Comparison of ENCODE assay signal across 8 cellular contexts in genomic region chr17:64261422-64262124, GRCh38. TPM values are rescaled to one million over a fixed set of nuclear protein-coding genes. Genes with fewer than 3 reads are reported as not detected.
DNase-seq lines count a peak whose midpoint lies in the region; ATAC-seq, FAIRE-seq and TF ChIP-seq lines count a peak whose summit lies in the region.

No MANE protein-coding gene starts in this region.

- H3K27me3 ChIP-seq in WERI-Rb-1 (ENCODE audit: insufficient read depth, low read depth, severe bottlenecking) (no peaks in the 10 kb centered on the region), gastroesophageal sphincter (no peaks in the 10 kb centered on the region)

- peak overlapping the region; percentile 94 for H3K4me3 Mint-ChIP-seq in HFFc6

- no peaks in the 10 kb centered on the region for H3K9me3 Mint-ChIP-seq in HFFc6

- H3K36me3 Mint-ChIP-seq in HFFc6 (ENCODE audit: low read depth) = no peaks in the 10 kb centered on the region

- H3K36me3 ChIP-seq in WERI-Rb-1 = peaks cover 15% of the 10 kb centered on the region
- no peaks in the 10 kb centered on the region for H3K36me3 ChIP-seq in gastroesophageal sphincter

- TF ChIP-seq CTCF in HFFc6 (IDR thresholded peaks at IDR 0.05) (no peak), WERI-Rb-1 (IDR thresholded peaks at IDR 0.05; ENCODE audit: low read depth, low read length) (no peak), gastroesophageal sphincter (IDR thresholded peaks at IDR 0.05) (no peak)

- peak overlapping the region; percentile 84 for H3K27ac ChIP-seq in WERI-Rb-1
- H3K27ac ChIP-seq in gastroesophageal sphincter = peak overlapping the region in 3 of 4 donors; percentile 93 to 98 (median 96)
- H3K27ac ChIP-seq in skin epidermis = peak overlapping the region in 10 of 21 experiments; percentile 82 to 93 (median 90)

- H3K4me1 ChIP-seq in gastroesophageal sphincter = peaks cover 0 to 43% (median 13%) of the 10 kb centered on the region in 3 donors

- no peak for DNase-seq in HFFc6
- DNase-seq in WERI-Rb-1 = no peak
- DNase-seq in HCEC 1CT = no peak
- no peak for DNase-seq in germinal center (ENCODE audit: low spot score)
- DNase-seq in GM12892 (ENCODE audit: insufficient read length) = no peak

- WGBS in gastroesophageal sphincter (ENCODE audit: low coverage in 1 of 2), 2 donors = 55 to 83% methylated on average over 3 to 5 of the region's 5 CpGs

- peak overlapping the region; percentile 75 for H3K27ac Mint-ChIP-seq in HFFc6

- H3K4me3 ChIP-seq in WERI-Rb-1 (ENCODE audit: low read depth, low read length) = peak overlapping the region; percentile 94
- peak overlapping the region; percentile 86 to 98 for H3K4me3 ChIP-seq in gastroesophageal sphincter
- peak overlapping the region in 6 of 7 experiments; percentile 74 to 100 (median 96) for H3K4me3 ChIP-seq in skin epidermis

- TF ChIP-seq POLR2A in gastroesophageal sphincter (IDR thresholded peaks at IDR 0.05) = no peak
- no peak for TF ChIP-seq POLR2A in GM12892 (IDR thresholded peaks at IDR 0.05; ENCODE audit: low read depth, low read length)

- peaks cover 54% of the 10 kb centered on the region for H3K4me1 Mint-ChIP-seq in HFFc6 (ENCODE audit: low read depth)

- no peak for FAIRE-seq in GM12892 (lab: Jason Lieb, UNC)

- no peak for TF ChIP-seq EP300 in gastroesophageal sphincter (IDR thresholded peaks at IDR 0.05)

- H3K9me3 ChIP-seq in WERI-Rb-1 (ENCODE audit: severe bottlenecking) = no peaks in the 10 kb centered on the region
- no peaks in the 10 kb centered on the region for H3K9me3 ChIP-seq in gastroesophageal sphincter

- no peak for ATAC-seq in gastroesophageal sphincter
- ATAC-seq in HG03565 (IDR thresholded peaks at IDR 0.05; ENCODE audit: unreplicated experiment) = no peak

- peaks cover 14% of the 10 kb centered on the region for H3K27me3 Mint-ChIP-seq in HFFc6 (ENCODE audit: insufficient read depth)

RNA-seq across cellular contexts. Expression of gene TEX2, which starts 1.5 kb away (rescaled TPM):
- total RNA-seq in HFFc6 (2021; fragmentation: NEBNext Ultra II Directional; extraction: Animal tissue kit (Norgen Biotek cat#: 25700)) = 10 to 100 TPM; 41.2 to 58.7 (median 44.4) TPM
- total RNA-seq in gastroesophageal sphincter = 10 to 100 TPM; 37.8 to 60.9 (median 47.0) TPM
- polyA plus RNA-seq in GM12892 (2012; ENCODE audit: missing spikeins) = 6.3 TPM
